18 cellular contexts compared by ENCODE assay signal in genomic region chr18:76968073-76968472, GRCh38.
"Had no signal": no experiment of that assay in that cellular context is flagged by ENCODE, and none has a peak within 500 bp of the region (broad histone marks: within the 10 kb centered on the region; RNA-seq: fewer than 3 reads in every experiment).

No MANE protein-coding gene starts in this region.

- DNase-seq: activated CD4-positive, alpha-beta T cell treated with anti-CD3 and anti-CD28 coated beads, Interleukin-2, amount 10 ng/mL, durations not matched to agents 24 days and 14 days; activated CD4-positive, CD25-positive, alpha-beta regulatory T cell; activated CD8-positive, alpha-beta T cell treated with anti-CD3 and anti-CD28 coated beads, Interleukin-2, amount 10 ng/mL, durations not matched to agents 7 days and 5 days; activated naive CD8-positive, alpha-beta T cell treated with anti-CD3 and anti-CD28 coated beads, Interleukin-2, amount 10 ng/mL, durations not matched to agents 7 days and 5 days; central memory CD4-positive, alpha-beta T cell; foreskin fibroblast; hippocampal formation; kidney; left ventricle myocardium inferior; mucosa of descending colon; naive thymus-derived CD4-positive, alpha-beta T cell; pancreas; sigmoid colon; stimulated activated CD4-positive, alpha-beta T cell treated with anti-CD3 and anti-CD28 coated beads, Interleukin-2, amount 100 ng/mL, for 24 hours had no signal

- H3K27ac Mint-ChIP-seq: activated CD4-positive, alpha-beta T cell treated with anti-CD3 and anti-CD28 coated beads, Interleukin-2, amount 10 ng/mL, durations not matched to agents 24 days and 14 days; activated CD8-positive, alpha-beta T cell treated with anti-CD3 and anti-CD28 coated beads, Interleukin-2, amount 10 ng/mL, durations not matched to agents 7 days and 5 days; activated naive CD8-positive, alpha-beta T cell treated with anti-CD3 and anti-CD28 coated beads, Interleukin-2, amount 10 ng/mL, durations not matched to agents 7 days and 5 days; activated T-helper 1 cell treated with anti-CD3 and anti-CD28 coated beads, Interleukin-12 subunit alpha, Interleukin-12 subunit beta, Interleukin-2, Interleukin-4 antibody, amounts not matched to agents 30 ng/mL and 10 ng/mL and 1 ng/mL, durations not matched to agents 14 hours and 24 hours and 36 hours; brain; naive thymus-derived CD4-positive, alpha-beta T cell; stimulated activated effector memory CD8-positive, alpha-beta T cell treated with anti-CD3 and anti-CD28 coated beads, Interleukin-12 subunit alpha, Interleukin-12 subunit beta, amount 100 ng/mL, for 72 hours had no signal

- H3K9me3 Mint-ChIP-seq: activated CD4-positive, alpha-beta T cell treated with anti-CD3 and anti-CD28 coated beads, Interleukin-2, amount 10 ng/mL, durations not matched to agents 24 days and 14 days; activated naive CD8-positive, alpha-beta T cell treated with anti-CD3 and anti-CD28 coated beads, Interleukin-2, amount 10 ng/mL, durations not matched to agents 7 days and 5 days; activated T-helper 1 cell treated with anti-CD3 and anti-CD28 coated beads, Interleukin-12 subunit alpha, Interleukin-12 subunit beta, Interleukin-2, Interleukin-4 antibody, amounts not matched to agents 30 ng/mL and 10 ng/mL and 1 ng/mL, durations not matched to agents 14 hours and 24 hours and 36 hours; stimulated activated effector memory CD8-positive, alpha-beta T cell treated with anti-CD3 and anti-CD28 coated beads, Interleukin-12 subunit alpha, Interleukin-12 subunit beta, amount 100 ng/mL, for 72 hours had no signal

- H3K4me3 ChIP-seq: coronary artery, left ventricle myocardium inferior, mucosa of descending colon, pancreas, sigmoid colon had no signal

- H3K4me3 Mint-ChIP-seq: activated CD4-positive, alpha-beta T cell treated with anti-CD3 and anti-CD28 coated beads, Interleukin-2, amount 10 ng/mL, durations not matched to agents 24 days and 14 days; activated CD8-positive, alpha-beta T cell treated with anti-CD3 and anti-CD28 coated beads, Interleukin-2, amount 10 ng/mL, durations not matched to agents 7 days and 5 days; activated naive CD8-positive, alpha-beta T cell treated with anti-CD3 and anti-CD28 coated beads, Interleukin-2, amount 10 ng/mL, durations not matched to agents 7 days and 5 days; activated T-helper 1 cell treated with anti-CD3 and anti-CD28 coated beads, Interleukin-12 subunit alpha, Interleukin-12 subunit beta, Interleukin-2, Interleukin-4 antibody, amounts not matched to agents 30 ng/mL and 10 ng/mL and 1 ng/mL, durations not matched to agents 14 hours and 24 hours and 36 hours; brain; naive thymus-derived CD4-positive, alpha-beta T cell; stimulated activated effector memory CD8-positive, alpha-beta T cell treated with anti-CD3 and anti-CD28 coated beads, Interleukin-12 subunit alpha, Interleukin-12 subunit beta, amount 100 ng/mL, for 72 hours had no signal

- H3K27me3 ChIP-seq: pancreas, sigmoid colon had no signal

- H3K4me1 ChIP-seq: left ventricle myocardium inferior, pancreas had no signal

- H3K36me3 ChIP-seq: pancreas had no signal

- H3K9me3 ChIP-seq: left ventricle myocardium inferior, mucosa of descending colon, pancreas, sigmoid colon had no signal

- H3K27ac ChIP-seq: coronary artery, left ventricle myocardium inferior, pancreas, sigmoid colon had no signal

- ATAC-seq: activated CD8-positive, alpha-beta T cell treated with anti-CD3 and anti-CD28 coated beads, Interleukin-2, amount 10 ng/mL, durations not matched to agents 7 days and 5 days; mucosa of descending colon; naive thymus-derived CD4-positive, alpha-beta T cell; pancreas; stimulated activated effector memory CD8-positive, alpha-beta T cell treated with anti-CD3 and anti-CD28 coated beads, Interleukin-12 subunit alpha, Interleukin-12 subunit beta, amount 100 ng/mL, for 72 hours had no signal

- H3K27me3 Mint-ChIP-seq: activated CD4-positive, alpha-beta T cell treated with anti-CD3 and anti-CD28 coated beads, Interleukin-2, amount 10 ng/mL, durations not matched to agents 24 days and 14 days; activated naive CD8-positive, alpha-beta T cell treated with anti-CD3 and anti-CD28 coated beads, Interleukin-2, amount 10 ng/mL, durations not matched to agents 7 days and 5 days; brain; naive thymus-derived CD4-positive, alpha-beta T cell had no signal
